15 cellular contexts compared by ENCODE assay signal in the genomic region with DNA sequence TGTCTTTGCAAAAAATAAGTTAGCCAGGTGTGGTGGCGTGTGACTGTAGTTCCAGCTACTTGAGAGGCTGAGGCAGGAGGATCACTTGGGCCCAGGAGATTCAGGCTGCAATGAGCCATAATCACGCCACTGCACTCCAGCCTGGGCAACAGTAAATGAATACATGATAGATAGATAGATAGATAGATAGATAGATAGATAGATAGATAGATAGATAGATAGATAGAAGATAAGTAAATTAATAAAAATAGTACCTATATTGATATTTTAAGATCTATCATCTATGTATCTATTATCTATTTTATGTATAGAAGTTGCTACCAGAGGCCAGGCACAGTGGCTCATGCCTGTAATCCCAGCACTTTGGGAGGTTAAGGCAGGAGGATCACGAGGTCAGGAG. TPM values are rescaled to one million over a fixed set of nuclear protein-coding genes. Genes with fewer than 3 reads are reported as not detected.
"Had no signal": no experiment of that assay in that cellular context is flagged by ENCODE, and none has a peak within 500 bp of the region (broad histone marks: within the 10 kb centered on the region; RNA-seq: fewer than 3 reads in every experiment).

No MANE protein-coding gene starts in this region.

RNA-seq across cellular contexts. Expression of gene SLC28A1, which starts 6.8 kb away (rescaled TPM):
- total RNA-seq: activated B cell treated with CpG ODN at 0.5 μM for 24 hours; activated CD4-positive, alpha-beta memory T cell treated with anti-CD3 and anti-CD28 coated beads for 36 hours; activated CD4-positive, alpha-beta T cell treated with anti-CD3 and anti-CD28 coated beads, Interleukin-2, amount 10 ng/mL, durations not matched to agents 24 days and 14 days; activated CD8-positive, alpha-beta memory T cell treated with anti-CD3 and anti-CD28 coated beads for 36 hours; activated CD8-positive, alpha-beta T cell treated with anti-CD3 and anti-CD28 coated beads for 36 hours; activated naive CD4-positive, alpha-beta T cell treated with anti-CD3 and anti-CD28 coated beads for 36 hours; activated naive CD8-positive, alpha-beta T cell treated with anti-CD3 and anti-CD28 coated beads for 36 hours; activated T-cell treated with anti-CD3 and anti-CD28 coated beads, Interleukin-2, amount 50 U/mL, for 4 hours; activated T-cell treated with anti-CD3 and anti-CD28 coated beads, Interleukin-2, amount 50 U/mL, for 72 hours; activated T-helper 1 cell treated with anti-CD3 and anti-CD28 coated beads, Interleukin-12 subunit alpha, Interleukin-12 subunit beta, Interleukin-2, Interleukin-4 antibody, amounts not matched to agents 30 ng/mL and 10 ng/mL and 1 ng/mL, durations not matched to agents 14 hours and 24 hours and 36 hours; activated T-helper 17 cell treated with anti-CD3 and anti-CD28 coated beads, Interleukin-2, amount 50 U/mL, for 72 hours; bronchial epithelial cell; chondrocyte; T-cell; T-helper 1 cell treated with Interleukin-12 subunit alpha and Interleukin-12 subunit beta and Interleukin-4 antibody, amounts not matched to agents 30 ng/mL and 1 ng/mL, for 36 hours had no signal
